In the genomic region with DNA sequence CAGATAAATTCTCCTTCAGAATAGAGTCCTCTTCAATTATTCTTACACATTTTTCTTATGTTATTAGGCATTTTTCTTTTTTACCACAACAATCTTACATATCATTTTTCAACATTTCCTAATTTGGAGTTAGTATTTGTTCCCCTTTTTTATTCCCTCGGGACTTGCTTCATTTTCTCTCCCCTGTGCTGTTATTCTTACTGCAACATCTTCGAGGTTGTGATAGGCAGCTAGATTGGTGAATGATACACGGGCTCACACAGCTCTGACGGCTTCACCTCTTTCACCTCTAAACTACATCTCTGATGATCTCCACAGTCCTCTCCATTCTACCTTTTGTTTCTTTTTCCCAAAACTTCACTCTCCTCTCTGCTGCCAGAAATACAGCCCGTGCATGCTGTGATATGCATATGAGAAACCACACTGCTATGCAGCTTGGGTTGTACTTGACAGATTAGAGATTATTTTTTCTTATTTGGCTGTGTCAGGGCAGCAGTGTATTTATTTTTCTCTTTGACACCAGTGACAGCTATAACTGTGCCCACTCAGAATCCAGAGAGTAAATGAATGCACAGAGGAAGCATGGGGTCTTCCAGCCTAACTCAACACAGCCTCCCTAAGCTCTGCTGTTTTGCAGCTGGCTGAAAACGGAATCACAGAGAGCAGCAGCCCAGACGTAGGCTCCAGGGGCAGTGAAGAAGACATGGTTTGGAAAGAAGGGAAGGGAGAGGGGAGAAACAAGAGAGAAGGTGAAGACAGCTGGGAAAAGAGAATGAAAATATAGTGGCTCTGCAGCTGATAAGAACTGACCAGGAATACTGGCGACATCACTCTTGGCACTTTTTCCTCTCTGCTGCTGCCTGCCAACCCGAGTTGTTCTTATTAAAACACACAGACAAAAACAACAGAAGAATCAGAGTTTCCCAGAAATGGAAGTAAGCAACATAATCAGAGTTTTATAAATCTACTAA, we compare ENCODE assay signal across 11 cellular contexts.
DNase-seq lines count a peak whose midpoint lies in the region; ATAC-seq, FAIRE-seq and TF ChIP-seq lines count a peak whose summit lies in the region.
"Had no signal": no experiment of that assay in that cellular context is flagged by ENCODE, and none has a peak within 500 bp of the region (broad histone marks: within the 10 kb centered on the region; RNA-seq: fewer than 3 reads in every experiment).

No MANE protein-coding gene starts in this region.

- H3K36me3 ChIP-seq in Karpas-422 (ENCODE audit: insufficient read depth, low read length) (no peaks in the 10 kb centered on the region), left lung (no peaks in the 10 kb centered on the region)

- H3K4me1 ChIP-seq in Karpas-422 (ENCODE audit: low read length) (peaks cover 11% of the 10 kb centered on the region), left lung (no peaks in the 10 kb centered on the region)

- H3K9ac ChIP-seq in Karpas-422 (ENCODE audit: low read length) = no peak overlapping the region

- peak overlapping the region; percentile 51 for H3K4me2 ChIP-seq in Karpas-422 (ENCODE audit: low read depth, low read length, poor library complexity, severe bottlenecking)

- H3K27ac ChIP-seq in Karpas-422 (ENCODE audit: low read length) (no peak overlapping the region), left lung (peak overlapping the region in 1 of 2 donors; percentile 73)

- no peaks in the 10 kb centered on the region for H3K9me2 ChIP-seq in Karpas-422 (replicated peaks; ENCODE audit: insufficient read depth, low read length)

- no peaks in the 10 kb centered on the region for H3K79me2 ChIP-seq in Karpas-422 (ENCODE audit: low read length)

- CTCF ChIA-PET in Calu3 (lab: Charles Lee) = interaction anchor here (0.6 kb wide), 1 partner anchor 143 kb away, joined by 3 read pairs; no protein-coding TSS in a partner anchor

- H3K27me3 Mint-ChIP-seq in chondrocyte (ENCODE audit: low read depth) = no peaks in the 10 kb centered on the region
- H3K27me3 Mint-ChIP-seq in Calu3 (ENCODE audit: unreplicated experiment) = no peaks in the 10 kb centered on the region
- H3K27me3 Mint-ChIP-seq: activated CD4-positive, alpha-beta T cell treated with anti-CD3 and anti-CD28 coated beads, Interleukin-2, amount 10 ng/mL, durations not matched to agents 7 days and 5 days had no signal

- no peak overlapping the region for H2AFZ ChIP-seq in Karpas-422 (ENCODE audit: low read length)

- no peak for TF ChIP-seq POLR2A in GM12892 (IDR thresholded peaks at IDR 0.05; ENCODE audit: low read depth, low read length)

- DNase-seq in Karpas-422 (peak; percentile 78), chondrocyte (ENCODE audit: low spot score) (no peak), left lung (no peak), superior temporal gyrus (ENCODE audit: extremely low spot score) (peak; percentile 77), Calu3 (no peak), dermis blood vessel endothelial cell (no peak), GM12892 (ENCODE audit: insufficient read length) (no peak)
- DNase-seq: activated CD4-positive, alpha-beta T cell treated with anti-CD3 and anti-CD28 coated beads, Interleukin-2, amount 10 ng/mL, durations not matched to agents 7 days and 5 days; RPMI8226 had no signal

- peak overlapping the region; percentile 29; the same call in 1 of the 2 replicates for H3K4me3 ChIP-seq in Karpas-422 (ENCODE audit: low read length)
- H3K4me3 ChIP-seq in left lung = no peak overlapping the region

- no peaks in the 10 kb centered on the region for H3K36me3 Mint-ChIP-seq in chondrocyte (ENCODE audit: low read depth)
- no peaks in the 10 kb centered on the region for H3K36me3 Mint-ChIP-seq in Calu3 (ENCODE audit: insufficient read depth, unreplicated experiment)

- no peaks in the 10 kb centered on the region for H3K9me3 ChIP-seq in Karpas-422 (ENCODE audit: low read length)
- peaks cover 0 to 3% of the 10 kb centered on the region in 2 donors for H3K9me3 ChIP-seq in left lung

- TF ChIP-seq CTCF in chondrocyte (IDR thresholded peaks at IDR 0.05) (no peak), left lung (IDR thresholded peaks at IDR 0.05) (no peak), Calu3 (IDR thresholded peaks at IDR 0.05; ENCODE audit: unreplicated experiment) (no peak)

- FAIRE-seq in GM12892 (lab: Jason Lieb, UNC) = no peak
- FAIRE-seq: GM19239 had no signal

- H3K4me3 Mint-ChIP-seq in chondrocyte (ENCODE audit: unreplicated experiment) (peak overlapping the region; percentile 24), Calu3 (ENCODE audit: low read depth, unreplicated experiment) (no peak overlapping the region)
- H3K4me3 Mint-ChIP-seq: activated CD4-positive, alpha-beta T cell treated with anti-CD3 and anti-CD28 coated beads, Interleukin-2, amount 10 ng/mL, durations not matched to agents 7 days and 5 days had no signal

- intact Hi-C loops in left lung (cut with DNase I) = no loop called here
- intact Hi-C loops in Calu3 (cut with micrococcal nuclease; ENCODE audit: unreplicated experiment) = loop anchor here (10.0 kb wide), 1 partner anchor 978 kb away; no protein-coding TSS in a partner anchor

- no peaks in the 10 kb centered on the region for H4K20me1 ChIP-seq in Karpas-422 (ENCODE audit: insufficient read depth, low read depth, low read length)

- H3K4me1 Mint-ChIP-seq in chondrocyte (ENCODE audit: low read depth) = peaks cover 35% of the 10 kb centered on the region
- H3K4me1 Mint-ChIP-seq in Calu3 (ENCODE audit: low read depth, unreplicated experiment) = peaks cover 7% of the 10 kb centered on the region
- H3K4me1 Mint-ChIP-seq: activated CD4-positive, alpha-beta T cell treated with anti-CD3 and anti-CD28 coated beads, Interleukin-2, amount 10 ng/mL, durations not matched to agents 7 days and 5 days had no signal

- H3K27me3 ChIP-seq in Karpas-422 (ENCODE audit: low read length) (no peaks in the 10 kb centered on the region), left lung (no peaks in the 10 kb centered on the region)

- H3K27ac Mint-ChIP-seq in chondrocyte (ENCODE audit: unreplicated experiment) (peak overlapping the region; percentile 58), Calu3 (ENCODE audit: unreplicated experiment) (no peak overlapping the region)
- H3K27ac Mint-ChIP-seq: activated CD4-positive, alpha-beta T cell treated with anti-CD3 and anti-CD28 coated beads, Interleukin-2, amount 10 ng/mL, durations not matched to agents 7 days and 5 days had no signal

- H3K9me3 Mint-ChIP-seq in chondrocyte (ENCODE audit: low read depth) (peaks cover 6% of the 10 kb centered on the region), Calu3 (ENCODE audit: low read depth, unreplicated experiment) (peaks cover 10% of the 10 kb centered on the region)

- BruUV-seq in Calu3 (replicated peaks; lab: Mats Ljungman, UMichigan) = no TSS peak

- ATAC-seq in left lung = peak; percentile 25
- no peak for ATAC-seq in activated CD4-positive, CD25-positive, alpha-beta regulatory T cell treated with anti-CD3 and anti-CD28 coated beads, Interleukin-2, amount 50 U/mL, for 24 hours

Comparison
In these comparisons a context has a peak if more than half of its experiments do, and no peak if none do; other contexts are left out.
1. DNase-seq: peak in Karpas-422 (single experiment) and superior temporal gyrus (single experiment); none in chondrocyte (single experiment), left lung (0 of 2), Calu3 (single experiment), dermis blood vessel endothelial cell (single experiment) and GM12892 (single experiment).